8 cellular contexts compared by ENCODE assay signal in the genomic region with DNA sequence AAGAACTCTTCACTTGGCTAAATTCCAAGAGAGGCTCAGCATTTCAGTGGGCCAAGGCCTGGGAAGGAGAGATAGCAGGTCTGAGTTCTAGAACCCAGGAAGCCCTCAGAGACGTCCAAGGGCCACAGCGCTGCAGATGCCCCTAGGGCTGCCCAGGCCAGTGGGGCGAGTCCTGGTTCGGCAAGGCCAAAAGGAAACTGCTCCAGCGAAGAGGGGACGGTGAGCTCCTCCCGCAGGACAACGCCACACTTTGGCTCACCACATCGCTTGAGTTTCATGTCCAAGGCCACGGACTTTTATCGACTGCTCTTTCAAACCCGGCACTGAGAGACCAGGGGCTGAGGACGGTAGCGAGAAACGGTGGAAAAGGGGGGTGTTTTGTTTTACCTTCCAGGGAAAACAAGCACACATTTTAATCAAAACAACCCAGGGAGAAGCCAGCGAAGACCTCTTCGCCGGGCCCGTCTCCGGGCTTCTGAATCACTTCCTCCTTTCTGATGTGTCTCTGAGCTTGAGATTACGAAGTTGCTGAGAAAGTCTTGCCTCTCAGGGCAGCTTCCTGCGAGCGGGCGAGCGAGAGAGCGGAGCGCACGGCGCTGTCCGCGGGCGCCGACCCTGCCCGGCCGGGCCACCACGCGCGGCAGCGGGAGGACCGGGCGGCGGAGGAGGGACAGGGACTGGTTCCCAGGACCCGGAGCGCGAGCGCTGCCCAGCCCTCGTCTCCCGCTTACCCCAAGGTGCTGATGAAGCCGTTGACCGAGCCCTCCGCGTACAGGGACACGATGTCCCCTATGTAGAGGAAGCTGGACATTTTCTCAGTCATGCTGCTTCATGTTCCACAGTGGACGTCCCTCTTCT. TPM values are rescaled to one million over a fixed set of nuclear protein-coding genes. Genes with fewer than 3 reads are reported as not detected.
DNase-seq lines count a peak whose midpoint lies in the region; ATAC-seq and TF ChIP-seq lines count a peak whose summit lies in the region.

No MANE protein-coding gene starts in this region.

- H4K91ac ChIP-seq in trophoblast cell (ENCODE audit: low read depth, low read length), result peak overlapping the region; percentile 72

- peak overlapping the region; percentile 95 to 97 for H3K27ac Mint-ChIP-seq in activated naive CD4-positive, alpha-beta T cell treated with anti-CD3 and anti-CD28 coated beads, Interleukin-2, amount 50 U/mL, for 72 hours

- no peaks in the 10 kb centered on the region for H3K9me3 Mint-ChIP-seq in activated naive CD4-positive, alpha-beta T cell treated with anti-CD3 and anti-CD28 coated beads, Interleukin-2, amount 50 U/mL, for 72 hours

- no peak overlapping the region for H3K23ac ChIP-seq in trophoblast cell (ENCODE audit: low read length)

- peak overlapping the region; percentile 66 for H3K18ac ChIP-seq in trophoblast cell (ENCODE audit: low read length)

- in situ Hi-C loops in transverse colon (cut with MboI; ENCODE audit: low pct_ligation_motif_present in 1 of 4, low pct_unique_long_range_greater_than_20kb in 1 of 4, low sequenced_read_pairs in 3 of 4), result loop anchor here in 2 of 4 donors (25.0 kb wide), 1 partner anchor 180 kb away; a partner anchor contains a TSS

- H3K79me1 ChIP-seq in trophoblast cell (ENCODE audit: low read length), result peaks cover 17% of the 10 kb centered on the region

- peak; percentile 86 for DNase-seq in EH (ENCODE audit: low read depth)
- peak; percentile 55 for DNase-seq in HuH-7.5 (ENCODE audit: low spot score)
- peak; percentile 74 for DNase-seq in SK-N-DZ (ENCODE audit: low spot score)
- peak; percentile 70 to 76 for DNase-seq in activated naive CD4-positive, alpha-beta T cell treated with anti-CD3 and anti-CD28 coated beads, Interleukin-2, amount 50 U/mL, for 72 hours (ENCODE audit: low spot score in 2 of 2)
- peak; percentile 86 for DNase-seq in Right ventricle myocardium inferior (ENCODE audit: missing footprints)
- peak; percentile 70 to 86 for DNase-seq in trophoblast cell
- peak; percentile 64 for DNase-seq in transverse colon

- peak overlapping the region; percentile 69 for H3K14ac ChIP-seq in trophoblast cell (ENCODE audit: low read length)

- H3K4me3 ChIP-seq in trophoblast cell (ENCODE audit: low read depth, low read length) (peak overlapping the region; percentile 83), transverse colon (peak overlapping the region; percentile 55 to 98 (median 80))

- H2BK120ac ChIP-seq in trophoblast cell (ENCODE audit: insufficient read depth, low read length, poor library complexity), result peak overlapping the region; percentile 12

- ATAC-seq in GM21526 (IDR thresholded peaks at IDR 0.05; ENCODE audit: low FRiP score, unreplicated experiment) (peak; percentile 47), Right ventricle myocardium inferior (peak; percentile 68)
- ATAC-seq in activated naive CD4-positive, alpha-beta T cell treated with anti-CD3 and anti-CD28 coated beads, Interleukin-2, amount 50 U/mL, for 72 hours, result peak; percentile 68 to 70

- peak overlapping the region; percentile 88 for H2AFZ ChIP-seq in trophoblast cell (ENCODE audit: insufficient read depth, low read length, poor library complexity)

- H2BK12ac ChIP-seq in trophoblast cell (ENCODE audit: low read length), result peak overlapping the region; percentile 23

- peak overlapping the region; percentile 82 for H3K4me2 ChIP-seq in trophoblast cell (ENCODE audit: low read length)

- WGBS in trophoblast cell (ENCODE audit: extremely low coverage, insufficient coverage, insufficient read length), result no CpG with 5 or more reads among the region's 54 CpGs
- 1% methylated on average over 42 of the region's 54 CpGs; no CpG with 5 or more reads in 1 of the 2 donors for WGBS in transverse colon (ENCODE audit: low coverage in 1 of 2), 2 donors

- H3K36me3 ChIP-seq in trophoblast cell (ENCODE audit: control insufficient read depth in 1 of 2, insufficient read depth in 2 of 2, low read length in 2 of 2) (no peaks in the 10 kb centered on the region), transverse colon (no peaks in the 10 kb centered on the region)

- TF ChIP-seq EP300 in transverse colon (IDR thresholded peaks at IDR 0.05; ENCODE audit: low read depth), result no peak

- peak overlapping the region; percentile 41 for H3K4ac ChIP-seq in trophoblast cell (ENCODE audit: low read depth, low read length)

- H3K27ac ChIP-seq in trophoblast cell (ENCODE audit: low read depth, low read length) (peak overlapping the region; percentile 75), transverse colon (peak overlapping the region; percentile 90 to 99 (median 96))

- H3K4me1 ChIP-seq in trophoblast cell (ENCODE audit: control insufficient read depth in 1 of 2, insufficient read depth in 2 of 2, low read length in 2 of 2) (peaks cover 5 to 11% of the 10 kb centered on the region in 2 experiments), transverse colon (peaks cover 0 to 41% (median 9%) of the 10 kb centered on the region in 4 donors)

- peaks cover 2 to 25% of the 10 kb centered on the region in 2 donors for H3K36me3 Mint-ChIP-seq in activated naive CD4-positive, alpha-beta T cell treated with anti-CD3 and anti-CD28 coated beads, Interleukin-2, amount 50 U/mL, for 72 hours

- H3K27me3 ChIP-seq in trophoblast cell (ENCODE audit: insufficient read depth, low read length), result no peaks in the 10 kb centered on the region
- H3K27me3 ChIP-seq in transverse colon, result no peaks in the 10 kb centered on the region

- intact Hi-C loops in Right ventricle myocardium inferior (cut with DNase I), result loop anchor here (10.0 kb wide), 2 partner anchors 107 to 717 kb away; no protein-coding TSS in a partner anchor
- intact Hi-C loops in transverse colon (cut with DNase I; ENCODE audit: low total_unique reads), result loop anchor here (10.0 kb wide), 1 partner anchor 127 kb away; no protein-coding TSS in a partner anchor

- H2BK5ac ChIP-seq in trophoblast cell (ENCODE audit: low read depth, low read length, poor library complexity), result peak overlapping the region; percentile 54

- TF ChIP-seq CTCF in transverse colon (IDR thresholded peaks at IDR 0.05), result no peak

- peak overlapping the region; percentile 27 for H4K12ac ChIP-seq in trophoblast cell (ENCODE audit: low read depth, low read length)

- H2AK5ac ChIP-seq in trophoblast cell (ENCODE audit: low read length), result no peak overlapping the region

- peak overlapping the region; percentile 65 for H3K9ac ChIP-seq in trophoblast cell (ENCODE audit: low read length)

- H3K79me2 ChIP-seq in trophoblast cell (ENCODE audit: control insufficient read depth, insufficient read depth, low read length, poor library complexity), result peaks cover 7% of the 10 kb centered on the region

- H3K9me3 ChIP-seq in trophoblast cell (ENCODE audit: insufficient read depth, low read depth, low read length) (no peaks in the 10 kb centered on the region), transverse colon (no peaks in the 10 kb centered on the region)

- H4K8ac ChIP-seq in trophoblast cell (ENCODE audit: low read depth, low read length), result peak overlapping the region; percentile 78

- TF ChIP-seq POLR2A in transverse colon (IDR thresholded peaks at IDR 0.05), result peak; percentile 79

RNA-seq across cellular contexts. Expression of a gene that starts 0.8 kb away (rescaled TPM):
- 4.2 and 9.7 TPM in 2 replicates for polyA plus RNA-seq in SK-N-DZ (2014; cell fraction: cytosol; rRNA removed)
- polyA plus RNA-seq in SK-N-DZ (2014; cell fraction: nucleus; rRNA removed), result 2.3 and 4.9 TPM in 2 replicates
- 10 to 100 TPM; 44.6 to 46.1 TPM for total RNA-seq in activated naive CD4-positive, alpha-beta T cell treated with anti-CD3 and anti-CD28 coated beads, Interleukin-2, amount 50 U/mL, for 72 hours
- total RNA-seq in Right ventricle myocardium inferior, result 14.3 TPM
- 5.4 and 5.5 TPM in 2 replicates for polyA plus RNA-seq in trophoblast cell (2013)
- 10 to 100 TPM; 29.8 to 60.5 (median 41.2) TPM for total RNA-seq in transverse colon

Comparison
In these comparisons a context has a peak if more than half of its experiments do, and no peak if none do; other contexts are left out.
1. Peak in every context shown above with its lines: DNase-seq, ATAC-seq, H3K4me3 ChIP-seq and H3K27ac ChIP-seq.